In the genomic region with DNA sequence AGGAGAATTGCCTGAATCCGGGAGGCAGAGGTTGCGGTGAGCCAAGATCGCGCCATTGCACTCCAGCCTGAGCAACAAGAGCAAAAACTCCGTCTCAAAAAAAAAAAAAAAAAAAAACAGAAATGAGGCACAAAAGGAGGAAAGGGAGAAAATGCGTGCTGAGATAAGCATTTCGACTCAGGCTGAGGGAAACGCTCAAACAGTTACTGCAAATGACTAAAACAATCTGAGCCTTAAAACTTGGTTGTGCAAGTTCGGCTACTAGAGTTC, we compare ENCODE assay signal across 8 cellular contexts. TPM values are rescaled to one million over a fixed set of nuclear protein-coding genes. Genes with fewer than 3 reads are reported as not detected.
DNase-seq lines count a peak whose midpoint lies in the region; TF ChIP-seq lines count a peak whose summit lies in the region.
"Not testable (repeated sequence)": the region's sequence is repeated elsewhere in the genome, so short reads cannot be mapped to it uniquely, and the experiment has no call there.

No MANE protein-coding gene starts in this region.

- H3K27ac Mint-ChIP-seq in progenitor cell of endocrine pancreas, result peak overlapping the region; percentile 96

- not testable (repeated sequence) for H3K27me3 ChIP-seq in HL-60 (ENCODE audit: insufficient read depth, poor library complexity, severe bottlenecking); esophagus (ENCODE audit: control insufficient read depth in 1 of 2, insufficient read depth in 2 of 2, low read length in 2 of 2); liver (ENCODE audit: control insufficient read depth in 4 of 4, insufficient read depth in 4 of 4, low read length in 3 of 4); uterus

- peaks cover 12% of the 10 kb centered on the region for H3K4me1 Mint-ChIP-seq in progenitor cell of endocrine pancreas (ENCODE audit: low read depth)

- not testable (repeated sequence) for DNase-seq in HL-60 (ENCODE audit: low read depth in 1 of 2, low spot score in 1 of 2); progenitor cell of endocrine pancreas (ENCODE audit: low spot score, unreplicated experiment); uterus
- peak; percentile 69 for DNase-seq in SKM-1 (lab: John Stamatoyannopoulos, UW; ENCODE audit: unreplicated experiment)

- WGBS in adipose tissue, 3 donors, result 0 to 3% (median 0%) methylated on average over 8 to 9 of the region's 9 CpGs
- 0 to 1% methylated on average over 9 of the region's 9 CpGs for WGBS in esophagus, 2 donors
- 7% methylated on average over 9 of the region's 9 CpGs for WGBS in liver

- not testable (repeated sequence) for TF ChIP-seq POLR2A in uterus (IDR thresholded peaks at IDR 0.05)

- H3K27me3 Mint-ChIP-seq in progenitor cell of endocrine pancreas, result not testable (repeated sequence)

- TF ChIP-seq RAD21 in liver (IDR thresholded peaks at IDR 0.05), result peak; percentile 22 to 29

- not testable (repeated sequence) for H3K9me3 ChIP-seq in esophagus (ENCODE audit: control insufficient read depth in 2 of 2, insufficient read depth in 1 of 2, low read depth in 1 of 2, low read length in 1 of 2); liver (ENCODE audit: control insufficient read depth in 4 of 4, low read length in 3 of 4); uterus

- H3K27ac ChIP-seq in HL-60 (replicated peaks) (peak overlapping the region; percentile 84), adipose tissue (ENCODE audit: low read depth, low read length) (peak overlapping the region; percentile 98), esophagus (ENCODE audit: low read depth in 2 of 2, low read length in 1 of 2) (peak overlapping the region; percentile 99 to 100), liver (ENCODE audit: low read depth in 1 of 2, low read length in 2 of 2) (peak overlapping the region; percentile 96 to 97), uterus (peak overlapping the region; percentile 98 to 100)

- H3K4me3 ChIP-seq in GM12875 (ENCODE audit: low read depth, low read length) (peak overlapping the region; percentile 90), HL-60 (replicated peaks; ENCODE audit: insufficient read depth, low read length) (peak overlapping the region; percentile 83), esophagus (ENCODE audit: low read depth in 1 of 2, low read length in 2 of 2) (peak overlapping the region; percentile 90 to 95), liver (ENCODE audit: low read depth in 1 of 3, low read length in 3 of 3) (peak overlapping the region; percentile 62 to 91 (median 71)), uterus (peak overlapping the region; percentile 75 to 99)

- peak overlapping the region; percentile 88 for H3K4me3 Mint-ChIP-seq in progenitor cell of endocrine pancreas (ENCODE audit: low read depth)

- not testable (repeated sequence) for H3K36me3 Mint-ChIP-seq in progenitor cell of endocrine pancreas (ENCODE audit: insufficient read depth)

- not testable (repeated sequence) for H3K9me3 Mint-ChIP-seq in progenitor cell of endocrine pancreas (ENCODE audit: low read depth)

- H3K9ac ChIP-seq in liver (ENCODE audit: low read depth in 1 of 2, low read length in 2 of 2), result peak overlapping the region; percentile 40 to 85

- intact Hi-C loops in uterus (cut with DNase I; ENCODE audit: low total_unique reads), result not testable (repeated sequence)

- H3K36me3 ChIP-seq in esophagus (ENCODE audit: control insufficient read depth in 2 of 2, insufficient read depth in 2 of 2, low read length in 1 of 2); liver (ENCODE audit: control insufficient read depth in 4 of 4, insufficient read depth in 3 of 4, low read depth in 1 of 4, low read length in 3 of 4); uterus: not testable (repeated sequence)

- TF ChIP-seq CTCF in GM12875 (IDR thresholded peaks at IDR 0.05; ENCODE audit: borderline replicate concordance, insufficient read depth, low read depth, low read length); HL-60 (IDR thresholded peaks at IDR 0.05; ENCODE audit: insufficient read depth, low read length); liver (IDR thresholded peaks at IDR 0.05; ENCODE audit: low read depth, low read length, missing input control); progenitor cell of endocrine pancreas (IDR thresholded peaks at IDR 0.05; ENCODE audit: unreplicated experiment); uterus (IDR thresholded peaks at IDR 0.05): not testable (repeated sequence)

- H3K4me1 ChIP-seq in esophagus (ENCODE audit: control insufficient read depth in 2 of 2, insufficient read depth in 2 of 2, low read length in 1 of 2); uterus: not testable (repeated sequence)
- peaks cover 0 to 11% (median 4%) of the 10 kb centered on the region in 4 donors for H3K4me1 ChIP-seq in liver (ENCODE audit: control insufficient read depth in 4 of 4, insufficient read depth in 4 of 4, low read length in 3 of 4)

RNA-seq across cellular contexts. Expression of gene DENND6A, which starts 0.8 kb away (rescaled TPM):
- polyA plus RNA-seq in adipose tissue (10 to 100 TPM in 1 of 3 donors, 1 to 10 TPM in 2; 3.1 to 11.6 (median 6.8) TPM), esophagus (1 to 10 TPM; 6.0 to 6.8 TPM), liver (1 to 10 TPM; 3.1 to 4.5 TPM)
- total RNA-seq in liver (10 to 100 TPM; 11.6 to 12.2 TPM), progenitor cell of endocrine pancreas (29.1 and 31.9 TPM in 2 replicates), uterus (10 to 100 TPM; 11.5 to 65.8 (median 40.4) TPM)
